3 cellular contexts compared by ENCODE assay signal in the genomic region with DNA sequence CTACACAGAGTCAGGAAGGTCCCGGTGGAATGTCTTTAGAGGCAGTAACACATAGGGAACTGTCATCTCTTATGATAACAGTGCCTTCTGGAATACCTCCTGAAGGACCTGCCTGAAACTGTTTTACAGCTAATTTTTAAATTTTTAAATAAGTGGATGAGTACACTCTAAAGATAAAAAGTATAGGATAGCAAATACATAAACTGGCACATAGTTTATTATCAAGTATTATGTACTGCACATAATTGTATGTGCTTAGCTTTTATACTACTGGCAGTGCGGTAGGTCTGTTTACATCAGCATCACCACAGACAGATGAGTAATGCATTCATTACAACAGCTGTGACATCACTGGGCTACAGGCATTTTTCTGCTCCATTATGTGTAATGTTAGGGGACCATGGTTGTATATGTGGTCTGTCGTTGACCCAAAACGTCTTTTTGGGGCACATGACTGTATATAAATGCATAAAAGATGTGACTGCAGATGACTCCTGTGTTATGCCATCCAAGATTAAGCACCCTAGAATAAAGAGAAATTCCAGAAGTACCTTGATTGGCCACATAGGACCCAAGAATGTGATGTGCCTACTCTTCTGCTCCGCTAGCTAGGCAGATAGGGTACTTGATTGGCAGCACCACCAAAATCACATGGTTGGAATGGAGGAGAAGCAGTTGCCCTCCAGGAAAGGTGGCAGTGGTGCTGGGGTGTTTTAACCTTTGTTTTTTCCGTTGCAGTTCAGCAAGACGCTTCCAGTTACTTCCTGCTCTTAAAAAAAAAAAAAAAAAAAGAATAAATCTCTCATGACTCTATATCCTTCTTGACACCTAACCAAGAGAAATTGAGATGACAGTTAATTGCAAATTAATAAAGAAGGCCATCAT.
TF ChIP-seq lines count a peak whose summit lies in the region.

No MANE protein-coding gene starts in this region.

TF ChIP-seq in SK-N-SH, 30 proteins besides CTCF, POLR2A, EP300 and RAD21:
- TF ChIP-seq TCF12 (IDR thresholded peaks at IDR 0.05) = no peak
- TF ChIP-seq FOSL2 (IDR thresholded peaks at IDR 0.05; ENCODE audit: borderline replicate concordance, low read depth) = peak; percentile 16; the same call in 1 of the 2 replicates
- TF ChIP-seq JUND (IDR thresholded peaks at IDR 0.05) = 0 out of 2 replicates have a peak, but pooled peaks have one; percentile 6

TF ChIP-seq in SK-N-SH treated with all-trans-retinoic acid at 6 μM for 48 hours, 23 proteins besides CTCF, POLR2A, EP300 and RAD21:
- TF ChIP-seq ZFP30 (CRISPR knock-in tag; IDR thresholded peaks at IDR 0.05) (no peak), ARNTL (CRISPR knock-in tag; IDR thresholded peaks at IDR 0.05; ENCODE audit: borderline replicate concordance, low read depth) (no peak), TCF4 (CRISPR knock-in tag; IDR thresholded peaks at IDR 0.05; ENCODE audit: borderline replicate concordance) (no peak), ISL1 (CRISPR knock-in tag; IDR thresholded peaks at IDR 0.05) (no peak), GLIS3 (CRISPR knock-in tag; IDR thresholded peaks at IDR 0.05) (no peak), SNAI2 (CRISPR knock-in tag; IDR thresholded peaks at IDR 0.05) (no peak), TOX (CRISPR knock-in tag; IDR thresholded peaks at IDR 0.05; ENCODE audit: borderline replicate concordance) (no peak), ZNF8 (CRISPR knock-in tag; IDR thresholded peaks at IDR 0.05) (no peak), ZFP3 (CRISPR knock-in tag; IDR thresholded peaks at IDR 0.05) (no peak), TSHZ2 (CRISPR knock-in tag; IDR thresholded peaks at IDR 0.05) (no peak), RARB (CRISPR knock-in tag; IDR thresholded peaks at IDR 0.05) (no peak), PATZ1 (CRISPR knock-in tag; IDR thresholded peaks at IDR 0.05; ENCODE audit: borderline replicate concordance) (no peak), PPARA (CRISPR knock-in tag; IDR thresholded peaks at IDR 0.05; ENCODE audit: borderline replicate concordance) (no peak), ZNF565 (CRISPR knock-in tag; conservative IDR thresholded peaks at IDR 0.05; ENCODE audit: low read depth) (no peak), BACH2 (CRISPR knock-in tag; IDR thresholded peaks at IDR 0.05; ENCODE audit: borderline replicate concordance) (no peak)
- TF ChIP-seq, protein P1, sequence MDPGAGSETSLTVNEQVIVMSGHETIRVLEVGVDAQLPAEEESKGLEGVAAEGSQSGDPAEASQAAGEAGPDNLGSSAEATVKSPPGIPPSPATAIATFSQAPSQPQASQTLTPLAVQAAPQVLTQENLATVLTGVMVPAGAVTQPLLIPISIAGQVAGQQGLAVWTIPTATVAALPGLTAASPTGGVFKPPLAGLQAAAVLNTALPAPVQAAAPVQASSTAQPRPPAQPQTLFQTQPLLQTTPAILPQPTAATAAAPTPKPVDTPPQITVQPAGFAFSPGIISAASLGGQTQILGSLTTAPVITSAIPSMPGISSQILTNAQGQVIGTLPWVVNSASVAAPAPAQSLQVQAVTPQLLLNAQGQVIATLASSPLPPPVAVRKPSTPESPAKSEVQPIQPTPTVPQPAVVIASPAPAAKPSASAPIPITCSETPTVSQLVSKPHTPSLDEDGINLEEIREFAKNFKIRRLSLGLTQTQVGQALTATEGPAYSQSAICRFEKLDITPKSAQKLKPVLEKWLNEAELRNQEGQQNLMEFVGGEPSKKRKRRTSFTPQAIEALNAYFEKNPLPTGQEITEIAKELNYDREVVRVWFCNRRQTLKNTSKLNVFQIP (CRISPR knock-in tag; IDR thresholded peaks at IDR 0.05; ENCODE audit: borderline replicate concordance, low read depth) = no peak
- TF ChIP-seq, protein P2, sequence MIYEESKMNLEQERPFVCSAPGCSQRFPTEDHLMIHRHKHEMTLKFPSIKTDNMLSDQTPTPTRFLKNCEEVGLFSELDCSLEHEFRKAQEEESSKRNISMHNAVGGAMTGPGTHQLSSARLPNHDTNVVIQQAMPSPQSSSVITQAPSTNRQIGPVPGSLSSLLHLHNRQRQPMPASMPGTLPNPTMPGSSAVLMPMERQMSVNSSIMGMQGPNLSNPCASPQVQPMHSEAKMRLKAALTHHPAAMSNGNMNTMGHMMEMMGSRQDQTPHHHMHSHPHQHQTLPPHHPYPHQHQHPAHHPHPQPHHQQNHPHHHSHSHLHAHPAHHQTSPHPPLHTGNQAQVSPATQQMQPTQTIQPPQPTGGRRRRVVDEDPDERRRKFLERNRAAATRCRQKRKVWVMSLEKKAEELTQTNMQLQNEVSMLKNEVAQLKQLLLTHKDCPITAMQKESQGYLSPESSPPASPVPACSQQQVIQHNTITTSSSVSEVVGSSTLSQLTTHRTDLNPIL (CRISPR knock-in tag; IDR thresholded peaks at IDR 0.05; ENCODE audit: low read depth) = no peak

TF ChIP-seq in IMR-90, 13 proteins besides CTCF, POLR2A, EP300 and RAD21:
- peak; percentile 90 for TF ChIP-seq CEBPB (IDR thresholded peaks at IDR 0.05; ENCODE audit: low read depth, low read length)
- peak; percentile 65 for TF ChIP-seq USF2 (IDR thresholded peaks at IDR 0.05; ENCODE audit: low read depth, low read length)
- no peak; the same call in 1 of the 2 replicates for TF ChIP-seq MAFK (IDR thresholded peaks at IDR 0.05; ENCODE audit: low read depth, low read length)
- TF ChIP-seq BHLHE40 (IDR thresholded peaks at IDR 0.05; ENCODE audit: low read depth, low read length) = peak; percentile 36; the same call in 1 of the 2 replicates
- TF ChIP-seq FOS (IDR thresholded peaks at IDR 0.05; ENCODE audit: low read depth, low read length) = peak; percentile 82
